Comparison of ENCODE assay signal across 20 cellular contexts in genomic region chr12:94590428-94590827, GRCh38. TPM values are rescaled to one million over a fixed set of nuclear protein-coding genes. Genes with fewer than 3 reads are reported as not detected.
DNase-seq lines count a peak whose midpoint lies in the region; ATAC-seq and TF ChIP-seq lines count a peak whose summit lies in the region.
"Had no signal": no experiment of that assay in that cellular context is flagged by ENCODE, and none has a peak within 500 bp of the region (broad histone marks: within the 10 kb centered on the region; RNA-seq: fewer than 3 reads in every experiment).

No MANE protein-coding gene starts in this region.

- intact Hi-C loops in lower lobe of right lung (cut with DNase I) (no loop called here), transverse colon (cut with DNase I; ENCODE audit: low total_unique reads) (no loop called here)

- in situ Hi-C loops in transverse colon (cut with MboI; ENCODE audit: low pct_ligation_motif_present in 1 of 4, low pct_unique_long_range_greater_than_20kb in 1 of 4, low sequenced_read_pairs in 3 of 4): no loop called here
- in situ Hi-C loops in brain microvascular endothelial cell (cut with HindIII; ENCODE audit: low pct_ligation_motif_present, low sequenced_read_pairs): no loop called here

- no peak for ATAC-seq in lower lobe of right lung
- ATAC-seq: activated T-cell treated with anti-CD3 and anti-CD28 coated beads, Interleukin-2, amount 50 U/mL, for 4 hours; heart right ventricle; left colon had no signal

- H3K36me3 ChIP-seq in lower lobe of right lung (no peaks in the 10 kb centered on the region), transverse colon (no peaks in the 10 kb centered on the region), brain microvascular endothelial cell (replicated peaks) (no peaks in the 10 kb centered on the region)
- H3K36me3 ChIP-seq: heart right ventricle, thoracic aorta had no signal

- H3K9me3 ChIP-seq in lower lobe of right lung (no peaks in the 10 kb centered on the region), transverse colon (no peaks in the 10 kb centered on the region)
- H3K9me3 ChIP-seq: heart right ventricle, thoracic aorta had no signal

- H3K27me3 ChIP-seq in lower lobe of right lung (ENCODE audit: low read depth) (no peaks in the 10 kb centered on the region), transverse colon (no peaks in the 10 kb centered on the region), brain microvascular endothelial cell (replicated peaks) (no peaks in the 10 kb centered on the region)

- TF ChIP-seq POLR2A in transverse colon (IDR thresholded peaks at IDR 0.05): no peak

- no peak for TF ChIP-seq CTCF in coronary artery (IDR thresholded peaks at IDR 0.05)
- TF ChIP-seq CTCF in lower lobe of right lung (IDR thresholded peaks at IDR 0.05): no peak
- no peak for TF ChIP-seq CTCF in transverse colon (IDR thresholded peaks at IDR 0.05)
- no peak for TF ChIP-seq CTCF in brain microvascular endothelial cell (IDR thresholded peaks at IDR 0.05; ENCODE audit: low read depth, low read length, missing control alignments)

- TF ChIP-seq EP300 in transverse colon (IDR thresholded peaks at IDR 0.05; ENCODE audit: low read depth): no peak

- 31 to 86% methylated on average over 2 to 8 of the region's 8 CpGs for WGBS in transverse colon (ENCODE audit: low coverage in 1 of 2), 2 donors

- no peak overlapping the region for H3K4me3 ChIP-seq in coronary artery
- H3K4me3 ChIP-seq in lower lobe of right lung: no peak overlapping the region
- no peak overlapping the region for H3K4me3 ChIP-seq in transverse colon
- no peak overlapping the region for H3K4me3 ChIP-seq in brain microvascular endothelial cell (ENCODE audit: low read depth, low read length)
- H3K4me3 ChIP-seq: heart right ventricle, thoracic aorta had no signal

- H3K27ac ChIP-seq in coronary artery (no peak overlapping the region), lower lobe of right lung (peak overlapping the region; percentile 38), transverse colon (peak overlapping the region; percentile 18 to 43 (median 26)), brain microvascular endothelial cell (no peak overlapping the region)
- H3K27ac ChIP-seq: thoracic aorta had no signal

- H3K4me1 ChIP-seq in lower lobe of right lung: peaks cover 11% of the 10 kb centered on the region
- H3K4me1 ChIP-seq in transverse colon: peaks cover 25 to 61% (median 46%) of the 10 kb centered on the region in 4 donors

- DNase-seq in NCI-H345 (lab: John Stamatoyannopoulos, UW) (peak; percentile 72), coronary artery (ENCODE audit: low spot score) (peak; percentile 26), lower lobe of right lung (no peak), transverse colon (no peak), brain microvascular endothelial cell (no peak), kidney glomerular epithelial cell (lab: John Stamatoyannopoulos, UW) (no peak), NCI-H2227 treated with DMSO at 0.1 percent for 48 hours (lab: John Stamatoyannopoulos, UW) (no peak), NK-92 (lab: John Stamatoyannopoulos, UW; ENCODE audit: unreplicated experiment) (no peak)
- DNase-seq: activated CD4-positive, alpha-beta T cell treated with anti-CD3 and anti-CD28 coated beads, Interleukin-2, amount 10 ng/mL, durations not matched to agents 7 days and 5 days; activated T-cell treated with anti-CD3 and anti-CD28 coated beads, Interleukin-2, amount 50 U/mL, for 4 hours; CD4-positive, alpha-beta T cell; heart right ventricle; left colon; NCI-H1092 treated with DMSO at 0.1 percent for 48 hours; NCI-H2029; NCI-H226; NCI-H82; nucleus accumbens; stimulated activated naive CD4-positive, alpha-beta T cell treated with Interleukin-2 at 50 U/mL for 16 hours had no signal

RNA-seq across cellular contexts. Expression of gene TMCC3, which starts 59.9 kb away (rescaled TPM):
- total RNA-seq in lower lobe of right lung (9.7 TPM), transverse colon (10 to 100 TPM in 3 of 4 donors, 1 to 10 TPM in 1; 6.4 to 79.3 (median 65.9) TPM)

Comparison
In these comparisons a context has a peak if more than half of its experiments do, and no peak if none do; other contexts are left out.
1. DNase-seq: peak in NCI-H345 (single experiment) and coronary artery (single experiment); none in lower lobe of right lung (single experiment), transverse colon (single experiment), brain microvascular endothelial cell (single experiment), kidney glomerular epithelial cell (single experiment), NCI-H2227 treated with DMSO at 0.1 percent for 48 hours (single experiment) and NK-92 (single experiment).
2. H3K27ac ChIP-seq: peak in lower lobe of right lung (single experiment) and transverse colon (4 of 4); none in coronary artery (0 of 2) and brain microvascular endothelial cell (single experiment).